In genomic region chr5:140025736-140026135, GRCh38 we compare ENCODE assay signal across 22 cellular contexts. TPM values are rescaled to one million over a fixed set of nuclear protein-coding genes. Genes with fewer than 3 reads are reported as not detected.
DNase-seq lines count a peak whose midpoint lies in the region; ATAC-seq and TF ChIP-seq lines count a peak whose summit lies in the region.
"Had no signal": no experiment of that assay in that cellular context is flagged by ENCODE, and none has a peak within 500 bp of the region (broad histone marks: within the 10 kb centered on the region; RNA-seq: fewer than 3 reads in every experiment).

No MANE protein-coding gene starts in this region.

- no peak overlapping the region for H3K9ac ChIP-seq in PC-3 (ENCODE audit: low read length)
- H3K9ac ChIP-seq: BLaER1 treated with 17β-estradiol and CSF1 and Interleukin-3, amounts not matched to agents 10 nM and 100 nM had no signal

- H4K20me1 ChIP-seq in PC-3 (ENCODE audit: low read length) = no peaks in the 10 kb centered on the region
- H4K20me1 ChIP-seq: BLaER1 treated with 17β-estradiol and CSF1 and Interleukin-3, amounts not matched to agents 10 nM and 100 nM had no signal

- WGBS in psoas muscle, 3 donors = 83 to 88% (median 86%) methylated on average over 3 of the region's 3 CpGs

- H3K4me1 ChIP-seq in HEK293 (ENCODE audit: control insufficient read depth, insufficient read depth, low read length) (peaks cover 4% of the 10 kb centered on the region), PC-3 (ENCODE audit: insufficient read depth, low read length) (peaks cover 15% of the 10 kb centered on the region), psoas muscle (peaks cover 63% of the 10 kb centered on the region)
- H3K4me1 ChIP-seq: BLaER1 treated with 17β-estradiol and CSF1 and Interleukin-3, amounts not matched to agents 10 nM and 100 nM; SJSA1 had no signal

- H3K9me2 ChIP-seq in PC-3 (replicated peaks; ENCODE audit: low read length) = 0 out of 2 replicates have a peak, but pooled peaks cover 2% of the 10 kb centered on the region

- TF ChIP-seq CTCF in HEK293 (tag by site-specific recombination; IDR thresholded peaks at IDR 0.05) = no peak
- no peak for TF ChIP-seq CTCF in PC-3 (conservative IDR thresholded peaks at IDR 0.05; ENCODE audit: low read depth, low read length)
- no peak for TF ChIP-seq CTCF in psoas muscle (IDR thresholded peaks at IDR 0.05)

- no TSS peak for BruUV-seq in PC-3 (replicated peaks; lab: Mats Ljungman, UMichigan)

- no peak overlapping the region for H3K4me2 ChIP-seq in PC-3 (ENCODE audit: low read length)
- H3K4me2 ChIP-seq: BLaER1 treated with 17β-estradiol and CSF1 and Interleukin-3, amounts not matched to agents 10 nM and 100 nM had no signal

- POLR2A ChIA-PET in HEK293 (lab: Yijun Ruan, JAX) (no interaction called here), PC-3 (lab: Charles Lee; ENCODE audit: unreplicated experiment) (no interaction called here)

- intact Hi-C loops in PC-3 (cut with micrococcal nuclease) = no loop called here
- intact Hi-C loops in psoas muscle (cut with DNase I) = no loop called here

- ATAC-seq in PC-3 (0 out of 2 replicates have a peak, but pooled peaks have one; percentile 21), psoas muscle (no peak), HG02852 (IDR thresholded peaks at IDR 0.05; ENCODE audit: unreplicated experiment) (no peak), HG03025 (IDR thresholded peaks at IDR 0.05; ENCODE audit: low FRiP score, unreplicated experiment) (no peak)
- ATAC-seq: Right ventricle myocardium inferior had no signal

- no peak overlapping the region for H3K4me3 ChIP-seq in HEK293 (ENCODE audit: low read depth, low read length)
- H3K4me3 ChIP-seq in PC-3 (ENCODE audit: low read length) = no peak overlapping the region
- no peak overlapping the region for H3K4me3 ChIP-seq in psoas muscle
- H3K4me3 ChIP-seq: BLaER1 treated with 17β-estradiol and CSF1 and Interleukin-3, amounts not matched to agents 10 nM and 100 nM; SJSA1 had no signal

- DNase-seq in PC-3 (no peak), glomerular visceral epithelial cell (ENCODE audit: extremely low spot score) (peak; percentile 29), psoas muscle (no peak), T-helper 1 cell (no peak)
- DNase-seq: Caco-2; CD4-positive, alpha-beta memory T cell; DMS53; GF-D8; H9; NCI-H1092; NCI-H1436; NCI-H187 treated with DMSO at 0.1 percent for 48 hours; NCI-H2107; NCI-H2227 treated with DMSO at 0.1 percent for 48 hours; NCI-H510A had no signal

- CTCF ChIA-PET in HEK293 (lab: Yijun Ruan, JAX) (interaction anchor here (0.5 to 1.9 kb wide), 5 partner anchors 15 to 119 kb away, joined by 3 to 7 read pairs (median 4); no protein-coding TSS in a partner anchor), PC-3 (lab: Charles Lee) (no interaction called here)

- no peak overlapping the region for H2AFZ ChIP-seq in PC-3 (ENCODE audit: low read length)

- no peaks in the 10 kb centered on the region for H3F3A ChIP-seq in PC-3 (ENCODE audit: low read length, unreplicated experiment)

- H3K27me3 ChIP-seq in PC-3 (ENCODE audit: low read length) = no peaks in the 10 kb centered on the region
- H3K27me3 ChIP-seq in psoas muscle (ENCODE audit: insufficient read depth in 3 of 3, low read length in 2 of 3) = no peaks in the 10 kb centered on the region
- H3K27me3 ChIP-seq: BLaER1 treated with 17β-estradiol and CSF1 and Interleukin-3, amounts not matched to agents 10 nM and 100 nM had no signal

- H3K79me2 ChIP-seq in PC-3 (ENCODE audit: low read length) = no peaks in the 10 kb centered on the region

- H3K27ac ChIP-seq in HEK293 (ENCODE audit: extremely low read depth, low read depth, low read length) (no peak overlapping the region), PC-3 (ENCODE audit: low read length) (no peak overlapping the region), psoas muscle (peak overlapping the region; percentile 18)
- H3K27ac ChIP-seq: BLaER1 treated with 17β-estradiol and CSF1 and Interleukin-3, amounts not matched to agents 10 nM and 100 nM; SJSA1 had no signal

- no peaks in the 10 kb centered on the region for H3K36me3 ChIP-seq in HEK293 (ENCODE audit: control insufficient read depth in 2 of 2, insufficient read depth in 1 of 2, low read length in 2 of 2)
- H3K36me3 ChIP-seq in PC-3 (ENCODE audit: low read depth, low read length) = no peaks in the 10 kb centered on the region
- no peaks in the 10 kb centered on the region for H3K36me3 ChIP-seq in psoas muscle (ENCODE audit: insufficient read depth in 1 of 2, low read depth in 1 of 2)
- H3K36me3 ChIP-seq: BLaER1 treated with 17β-estradiol and CSF1 and Interleukin-3, amounts not matched to agents 10 nM and 100 nM; SJSA1 had no signal

- H3K9me3 ChIP-seq in HEK293 (ENCODE audit: control insufficient read depth, insufficient read depth, low read depth, low read length) (no peaks in the 10 kb centered on the region), PC-3 (ENCODE audit: low read length) (no peaks in the 10 kb centered on the region), psoas muscle (no peaks in the 10 kb centered on the region)
- H3K9me3 ChIP-seq: BLaER1 treated with 17β-estradiol and CSF1 and Interleukin-3, amounts not matched to agents 10 nM and 100 nM; Caco-2; SJSA1 had no signal

TF ChIP-seq in HEK293, 187 proteins besides CTCF, POLR2A, EP300 and RAD21:
- no peak for TF ChIP-seq ZNF792 (tag by site-specific recombination; IDR thresholded peaks at IDR 0.05)
- TF ChIP-seq MZF1 (tag by site-specific recombination; IDR thresholded peaks at IDR 0.05; ENCODE audit: borderline replicate concordance) = peak; percentile 38; the same call in 1 of the 2 replicates

RNA-seq across cellular contexts. Expression of gene NRG2, which starts 17.4 kb away (rescaled TPM):
- total RNA-seq in PC-3 (2014; rRNA removed) (1.8 and 3.2 TPM in 2 replicates), psoas muscle (10 to 100 TPM in 1 of 4 donors, 1 to 10 TPM in 3; 1.7 to 19.6 (median 3.0) TPM)
- polyA plus RNA-seq in psoas muscle = 1 to 10 TPM in 2 of 3 donors, under 1 TPM in 1; 0.42 to 6.5 (median 4.6) TPM
- total RNA-seq: H9, LHCN-M2, SJSA1 had no signal
